In the genomic region with DNA sequence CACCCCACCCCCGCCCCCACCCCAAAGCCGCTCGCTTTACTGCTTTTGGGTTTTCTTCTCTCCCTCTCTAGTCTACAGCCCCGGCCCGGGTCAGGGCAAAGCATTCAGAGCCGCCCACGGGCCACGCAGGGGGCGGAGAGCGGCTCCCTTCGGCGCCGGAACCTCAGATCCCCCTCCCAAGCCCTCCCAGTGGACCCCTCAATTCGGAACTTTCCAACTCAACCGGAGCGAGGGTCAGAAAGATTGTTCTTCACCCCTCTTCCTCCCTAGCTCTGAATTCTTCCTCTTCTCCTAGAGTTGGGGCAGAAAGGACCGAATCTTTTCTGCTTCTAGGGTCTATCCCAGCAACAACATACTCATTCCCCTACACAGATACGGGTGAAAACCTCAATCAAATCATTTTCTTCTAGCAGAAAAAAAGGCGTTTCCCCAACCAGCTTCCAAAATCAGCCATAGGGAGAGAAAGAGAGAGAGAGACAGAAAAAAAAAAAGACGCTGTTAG, we compare ENCODE assay signal across 8 cellular contexts. TPM values are rescaled to one million over a fixed set of nuclear protein-coding genes. Genes with fewer than 3 reads are reported as not detected.
A peak's percentile ranks its signal among the peaks of the same experiment; 100 is the strongest.
DNase-seq lines count a peak whose midpoint lies in the region; ATAC-seq and TF ChIP-seq lines count a peak whose summit lies in the region.

No MANE protein-coding gene starts in this region.

- H3K27ac ChIP-seq in RWPE1 = no peak overlapping the region

- H3K4me1 Mint-ChIP-seq in activated CD4-positive, alpha-beta T cell treated with anti-CD3 and anti-CD28 coated beads, Interleukin-2, amount 10 ng/mL, durations not matched to agents 24 days and 14 days = peaks cover 51% of the 10 kb centered on the region

- peak overlapping the region; percentile 95 for H3K4me3 Mint-ChIP-seq in activated CD4-positive, alpha-beta T cell treated with anti-CD3 and anti-CD28 coated beads, Interleukin-2, amount 10 ng/mL, durations not matched to agents 24 days and 14 days

- H3K27me3 Mint-ChIP-seq in activated CD4-positive, alpha-beta T cell treated with anti-CD3 and anti-CD28 coated beads, Interleukin-2, amount 10 ng/mL, durations not matched to agents 24 days and 14 days = peaks cover 2% of the 10 kb centered on the region

- TF ChIP-seq CTCF in fibroblast of pulmonary artery (IDR thresholded peaks at IDR 0.05; ENCODE audit: low read length, missing control alignments) (no peak), RWPE1 (conservative IDR thresholded peaks at IDR 0.05; ENCODE audit: low read depth) (no peak)

- DNase-seq in activated CD4-positive, alpha-beta T cell treated with anti-CD3 and anti-CD28 coated beads, Interleukin-2, amount 10 ng/mL, durations not matched to agents 24 days and 14 days = peak; percentile 84
- DNase-seq in fibroblast of pulmonary artery (ENCODE audit: low read depth) (no peak), retina (peak; percentile 61), SIG-M5 (lab: John Stamatoyannopoulos, UW) (no peak), RWPE1 (ENCODE audit: low spot score) (no peak)

- no peaks in the 10 kb centered on the region for H3K9me3 Mint-ChIP-seq in activated CD4-positive, alpha-beta T cell treated with anti-CD3 and anti-CD28 coated beads, Interleukin-2, amount 10 ng/mL, durations not matched to agents 24 days and 14 days

- POLR2A ChIA-PET in RWPE1 (lab: Yijun Ruan, JAX; ENCODE audit: low non-redundant PET) = no interaction called here

- peak overlapping the region; percentile 97 for H3K27ac Mint-ChIP-seq in activated CD4-positive, alpha-beta T cell treated with anti-CD3 and anti-CD28 coated beads, Interleukin-2, amount 10 ng/mL, durations not matched to agents 24 days and 14 days

- H3K36me3 Mint-ChIP-seq in activated CD4-positive, alpha-beta T cell treated with anti-CD3 and anti-CD28 coated beads, Interleukin-2, amount 10 ng/mL, durations not matched to agents 24 days and 14 days (ENCODE audit: low read depth) = peaks cover 13% of the 10 kb centered on the region

- CTCF ChIA-PET in RWPE1 (lab: Yijun Ruan, JAX) = no interaction called here

- intact Hi-C loops in activated CD4-positive, alpha-beta T cell treated with anti-CD3 and anti-CD28 coated beads, Interleukin-2, amount 10 ng/mL, durations not matched to agents 24 days and 14 days (cut with micrococcal nuclease) = loop anchor here (2.0 to 5.0 kb wide), 5 partner anchors 33 to 132 kb away; a partner anchor contains a TSS

- peak overlapping the region; percentile 80 for H3K4me3 ChIP-seq in fibroblast of pulmonary artery (replicated peaks; ENCODE audit: low read depth, low read length)

- ATAC-seq in GM21825 (IDR thresholded peaks at IDR 0.05; ENCODE audit: unreplicated experiment) (peak; percentile 17), HG03520 (IDR thresholded peaks at IDR 0.05; ENCODE audit: unreplicated experiment) (no peak), HG03108 (IDR thresholded peaks at IDR 0.05; ENCODE audit: unreplicated experiment) (no peak)

RNA-seq across cellular contexts. Expression of a gene that starts 1.0 kb away (rescaled TPM):
- 26.0 and 28.1 TPM in 2 replicates for total RNA-seq in activated CD4-positive, alpha-beta T cell treated with anti-CD3 and anti-CD28 coated beads, Interleukin-2, amount 10 ng/mL, durations not matched to agents 24 days and 14 days

RNA-seq across cellular contexts. Expression of a gene that starts 13.1 kb away (rescaled TPM):
- not detected in 2 replicates for total RNA-seq in activated CD4-positive, alpha-beta T cell treated with anti-CD3 and anti-CD28 coated beads, Interleukin-2, amount 10 ng/mL, durations not matched to agents 24 days and 14 days

RNA-seq across cellular contexts. Expression of a gene that starts 34.2 kb away (rescaled TPM):
- total RNA-seq in activated CD4-positive, alpha-beta T cell treated with anti-CD3 and anti-CD28 coated beads, Interleukin-2, amount 10 ng/mL, durations not matched to agents 24 days and 14 days = 3.1 and 3.6 TPM in 2 replicates

RNA-seq across cellular contexts. Expression of a gene that starts 46.1 kb away (rescaled TPM):
- total RNA-seq in activated CD4-positive, alpha-beta T cell treated with anti-CD3 and anti-CD28 coated beads, Interleukin-2, amount 10 ng/mL, durations not matched to agents 24 days and 14 days = 3.6 and 3.7 TPM in 2 replicates

RNA-seq across cellular contexts. Expression of a gene that starts 49.7 kb away (rescaled TPM):
- total RNA-seq in activated CD4-positive, alpha-beta T cell treated with anti-CD3 and anti-CD28 coated beads, Interleukin-2, amount 10 ng/mL, durations not matched to agents 24 days and 14 days = not detected in 2 replicates

Comparison
In these comparisons a context has a peak if more than half of its experiments do, and no peak if none do; other contexts are left out.
1. DNase-seq: peak in activated CD4-positive, alpha-beta T cell treated with anti-CD3 and anti-CD28 coated beads, Interleukin-2, amount 10 ng/mL, durations not matched to agents 24 days and 14 days (single experiment) and retina (single experiment); none in fibroblast of pulmonary artery (single experiment), SIG-M5 (single experiment) and RWPE1 (single experiment).